ENCODE assay signal across 10 cellular contexts in genomic region chr1:28971980-28972771, GRCh38. TPM values are rescaled to one million over a fixed set of nuclear protein-coding genes. Genes with fewer than 3 reads are reported as not detected.
DNase-seq lines count a peak whose midpoint lies in the region; ATAC-seq and TF ChIP-seq lines count a peak whose summit lies in the region.
"Had no signal": no experiment of that assay in that cellular context is flagged by ENCODE, and none has a peak within 500 bp of the region (broad histone marks: within the 10 kb centered on the region; RNA-seq: fewer than 3 reads in every experiment).

No MANE protein-coding gene starts in this region.

- peak overlapping the region; percentile 62 to 96 (median 73) for H3K27ac Mint-ChIP-seq in CD4-positive, CD25-positive, alpha-beta regulatory T cell
- H3K27ac Mint-ChIP-seq in naive thymus-derived CD4-positive, alpha-beta T cell = peak overlapping the region in 8 of 9 donors; percentile 20 to 82 (median 58)

- POLR2A ChIA-PET in naive thymus-derived CD4-positive, alpha-beta T cell (lab: Charles Lee) = interaction anchor here (0.7 to 0.9 kb wide), 2 partner anchors 35 to 53 kb away, joined by 3 read pairs; no protein-coding TSS in a partner anchor

- intact Hi-C loops in naive thymus-derived CD4-positive, alpha-beta T cell (cut with micrococcal nuclease) = no loop called here
- intact Hi-C loops in posterior vena cava (cut with DNase I) = no loop called here

- CTCF ChIA-PET in naive thymus-derived CD4-positive, alpha-beta T cell (lab: Charles Lee) = no interaction called here

- peak in 1 of 3 donors; percentile 15 for DNase-seq in CD4-positive, CD25-positive, alpha-beta regulatory T cell
- peak; percentile 31 for DNase-seq in NCI-H2107 treated with DMSO at 0.1 percent for 48 hours (lab: John Stamatoyannopoulos, UW; ENCODE audit: unreplicated experiment)
- DNase-seq in astrocyte of the spinal cord (ENCODE audit: low read depth, low spot score) = peak; percentile 92
- no peak for DNase-seq in naive thymus-derived CD4-positive, alpha-beta T cell
- DNase-seq in NCI-H128 (lab: John Stamatoyannopoulos, UW; ENCODE audit: unreplicated experiment) = no peak
- no peak for DNase-seq in posterior vena cava (ENCODE audit: low spot score)
- no peak for DNase-seq in mesenteric fat pad (ENCODE audit: low spot score)
- DNase-seq: gastrocnemius medialis had no signal

- H3K27me3 ChIP-seq in CD4-positive, CD25-positive, alpha-beta regulatory T cell (ENCODE audit: control insufficient read depth, insufficient read depth, low read length) = no peaks in the 10 kb centered on the region
- H3K27me3 ChIP-seq in naive thymus-derived CD4-positive, alpha-beta T cell (ENCODE audit: control insufficient read depth in 2 of 2, insufficient read depth in 2 of 2, low read length in 2 of 2) = no peaks in the 10 kb centered on the region
- H3K27me3 ChIP-seq: gastrocnemius medialis had no signal

- no peaks in the 10 kb centered on the region for H3K9me3 ChIP-seq in CD4-positive, CD25-positive, alpha-beta regulatory T cell (ENCODE audit: control insufficient read depth in 2 of 2, low read length in 2 of 2)
- H3K9me3 ChIP-seq in naive thymus-derived CD4-positive, alpha-beta T cell (ENCODE audit: control insufficient read depth in 2 of 3, low read length in 3 of 3) = no peaks in the 10 kb centered on the region
- H3K9me3 ChIP-seq: gastrocnemius medialis had no signal

- in situ Hi-C loops in astrocyte of the spinal cord (cut with HindIII; ENCODE audit: low sequenced_read_pairs) = no loop called here

- no peaks in the 10 kb centered on the region for H3K9me3 Mint-ChIP-seq in CD4-positive, CD25-positive, alpha-beta regulatory T cell
- H3K9me3 Mint-ChIP-seq in naive thymus-derived CD4-positive, alpha-beta T cell = no peaks in the 10 kb centered on the region

- H3K36me3 Mint-ChIP-seq in CD4-positive, CD25-positive, alpha-beta regulatory T cell = peaks cover 16% of the 10 kb centered on the region
- H3K36me3 Mint-ChIP-seq in naive thymus-derived CD4-positive, alpha-beta T cell = peaks cover 0 to 22% (median 14%) of the 10 kb centered on the region in 5 donors

- peaks cover 32% of the 10 kb centered on the region for H3K4me1 ChIP-seq in CD4-positive, CD25-positive, alpha-beta regulatory T cell (ENCODE audit: control insufficient read depth, insufficient read depth, low read length, poor library complexity, severe bottlenecking)
- peaks cover 6 to 17% of the 10 kb centered on the region in 2 donors for H3K4me1 ChIP-seq in naive thymus-derived CD4-positive, alpha-beta T cell (ENCODE audit: control insufficient read depth in 2 of 2, insufficient read depth in 2 of 2, low read length in 2 of 2)

- H3K27ac ChIP-seq in CD4-positive, CD25-positive, alpha-beta regulatory T cell (ENCODE audit: insufficient read depth, low read length, poor library complexity, severe bottlenecking) = no peak overlapping the region
- no peak overlapping the region for H3K27ac ChIP-seq in naive thymus-derived CD4-positive, alpha-beta T cell (ENCODE audit: low read depth, low read length)
- H3K27ac ChIP-seq: gastrocnemius medialis had no signal

- no peak overlapping the region for H3K4me3 ChIP-seq in CD4-positive, CD25-positive, alpha-beta regulatory T cell (ENCODE audit: low read depth, low read length)
- H3K4me3 ChIP-seq in astrocyte of the spinal cord (ENCODE audit: low read depth, low read length) = no peak overlapping the region
- H3K4me3 ChIP-seq in naive thymus-derived CD4-positive, alpha-beta T cell (ENCODE audit: low read length) = no peak overlapping the region
- H3K4me3 ChIP-seq: gastrocnemius medialis, skin epidermis had no signal

- peaks cover 16% of the 10 kb centered on the region for H3K36me3 ChIP-seq in CD4-positive, CD25-positive, alpha-beta regulatory T cell (ENCODE audit: control insufficient read depth, insufficient read depth, low read length)
- no peaks in the 10 kb centered on the region for H3K36me3 ChIP-seq in naive thymus-derived CD4-positive, alpha-beta T cell (ENCODE audit: control insufficient read depth in 2 of 3, insufficient read depth in 3 of 3, low read length in 3 of 3)
- H3K36me3 ChIP-seq: gastrocnemius medialis had no signal

- peak overlapping the region in 3 of 4 donors; percentile 62 to 75 (median 70) for H3K4me3 Mint-ChIP-seq in CD4-positive, CD25-positive, alpha-beta regulatory T cell
- peak overlapping the region in 7 of 10 donors; percentile 19 to 53 (median 31) for H3K4me3 Mint-ChIP-seq in naive thymus-derived CD4-positive, alpha-beta T cell

- ATAC-seq in CD4-positive, CD25-positive, alpha-beta regulatory T cell (ENCODE audit: low read depth in 2 of 2) = peak; percentile 72 to 74
- no peak for ATAC-seq in naive thymus-derived CD4-positive, alpha-beta T cell
- ATAC-seq in GM19395 (IDR thresholded peaks at IDR 0.05; ENCODE audit: unreplicated experiment) = no peak
- ATAC-seq: gastrocnemius medialis had no signal

- no peaks in the 10 kb centered on the region for H3K27me3 Mint-ChIP-seq in CD4-positive, CD25-positive, alpha-beta regulatory T cell
- H3K27me3 Mint-ChIP-seq in naive thymus-derived CD4-positive, alpha-beta T cell = no peaks in the 10 kb centered on the region

- peaks cover 35 to 79% (median 56%) of the 10 kb centered on the region in 4 donors for H3K4me1 Mint-ChIP-seq in CD4-positive, CD25-positive, alpha-beta regulatory T cell
- H3K4me1 Mint-ChIP-seq in naive thymus-derived CD4-positive, alpha-beta T cell = peaks cover 32 to 87% (median 66%) of the 10 kb centered on the region in 7 donors

- TF ChIP-seq CTCF in astrocyte of the spinal cord (IDR thresholded peaks at IDR 0.05; ENCODE audit: low read depth, low read length) = no peak

RNA-seq across cellular contexts. Expression of gene EPB41, which starts 57.8 kb away (rescaled TPM):
- total RNA-seq in CD4-positive, CD25-positive, alpha-beta regulatory T cell = 309 TPM
- polyA plus RNA-seq in CD4-positive, CD25-positive, alpha-beta regulatory T cell = 100 to 1,000 TPM; 118 to 163 (median 140) TPM
- 100 to 1,000 TPM; 150 to 325 (median 175) TPM for total RNA-seq in naive thymus-derived CD4-positive, alpha-beta T cell
- 100 to 1,000 TPM; 115 to 134 TPM for polyA plus RNA-seq in naive thymus-derived CD4-positive, alpha-beta T cell
- total RNA-seq in posterior vena cava (10 to 100 TPM; 16.6 to 21.7 TPM), mesenteric fat pad (37.7 TPM)

Comparison
In these comparisons a context has a peak if more than half of its experiments do, and no peak if none do; other contexts are left out.
1. ATAC-seq: peak in CD4-positive, CD25-positive, alpha-beta regulatory T cell (2 of 2); none in naive thymus-derived CD4-positive, alpha-beta T cell (single experiment) and GM19395 (single experiment).
2. DNase-seq: peak in NCI-H2107 treated with DMSO at 0.1 percent for 48 hours (single experiment) and astrocyte of the spinal cord (single experiment); none in naive thymus-derived CD4-positive, alpha-beta T cell (0 of 9), NCI-H128 (single experiment), posterior vena cava (single experiment) and mesenteric fat pad (single experiment).